1 cellular context compared by ENCODE assay signal in the genomic region with DNA sequence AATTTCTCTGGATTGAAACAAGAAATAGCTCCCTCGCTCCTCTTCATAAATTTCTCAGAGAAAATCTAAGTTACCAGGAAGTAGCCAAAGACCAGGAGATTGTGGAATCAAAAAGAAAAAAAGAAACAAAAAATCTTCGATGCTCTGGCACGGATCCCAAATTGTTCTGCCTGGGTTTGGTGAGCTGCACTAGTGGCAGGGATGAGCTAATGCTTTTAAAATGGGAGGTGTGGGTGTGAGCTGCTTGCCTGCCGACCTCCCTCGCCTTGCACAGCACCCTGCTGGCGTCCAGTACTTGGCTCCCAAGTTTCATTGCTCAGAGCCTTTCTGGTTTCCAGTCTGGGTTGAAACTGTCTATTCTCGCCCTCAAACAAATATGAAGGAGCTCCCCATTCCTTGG.
TF ChIP-seq lines count a peak whose summit lies in the region.

No MANE protein-coding gene starts in this region.

TF ChIP-seq in H1, 55 proteins besides CTCF, POLR2A, EP300 and RAD21:
- TF ChIP-seq, protein P1, sequence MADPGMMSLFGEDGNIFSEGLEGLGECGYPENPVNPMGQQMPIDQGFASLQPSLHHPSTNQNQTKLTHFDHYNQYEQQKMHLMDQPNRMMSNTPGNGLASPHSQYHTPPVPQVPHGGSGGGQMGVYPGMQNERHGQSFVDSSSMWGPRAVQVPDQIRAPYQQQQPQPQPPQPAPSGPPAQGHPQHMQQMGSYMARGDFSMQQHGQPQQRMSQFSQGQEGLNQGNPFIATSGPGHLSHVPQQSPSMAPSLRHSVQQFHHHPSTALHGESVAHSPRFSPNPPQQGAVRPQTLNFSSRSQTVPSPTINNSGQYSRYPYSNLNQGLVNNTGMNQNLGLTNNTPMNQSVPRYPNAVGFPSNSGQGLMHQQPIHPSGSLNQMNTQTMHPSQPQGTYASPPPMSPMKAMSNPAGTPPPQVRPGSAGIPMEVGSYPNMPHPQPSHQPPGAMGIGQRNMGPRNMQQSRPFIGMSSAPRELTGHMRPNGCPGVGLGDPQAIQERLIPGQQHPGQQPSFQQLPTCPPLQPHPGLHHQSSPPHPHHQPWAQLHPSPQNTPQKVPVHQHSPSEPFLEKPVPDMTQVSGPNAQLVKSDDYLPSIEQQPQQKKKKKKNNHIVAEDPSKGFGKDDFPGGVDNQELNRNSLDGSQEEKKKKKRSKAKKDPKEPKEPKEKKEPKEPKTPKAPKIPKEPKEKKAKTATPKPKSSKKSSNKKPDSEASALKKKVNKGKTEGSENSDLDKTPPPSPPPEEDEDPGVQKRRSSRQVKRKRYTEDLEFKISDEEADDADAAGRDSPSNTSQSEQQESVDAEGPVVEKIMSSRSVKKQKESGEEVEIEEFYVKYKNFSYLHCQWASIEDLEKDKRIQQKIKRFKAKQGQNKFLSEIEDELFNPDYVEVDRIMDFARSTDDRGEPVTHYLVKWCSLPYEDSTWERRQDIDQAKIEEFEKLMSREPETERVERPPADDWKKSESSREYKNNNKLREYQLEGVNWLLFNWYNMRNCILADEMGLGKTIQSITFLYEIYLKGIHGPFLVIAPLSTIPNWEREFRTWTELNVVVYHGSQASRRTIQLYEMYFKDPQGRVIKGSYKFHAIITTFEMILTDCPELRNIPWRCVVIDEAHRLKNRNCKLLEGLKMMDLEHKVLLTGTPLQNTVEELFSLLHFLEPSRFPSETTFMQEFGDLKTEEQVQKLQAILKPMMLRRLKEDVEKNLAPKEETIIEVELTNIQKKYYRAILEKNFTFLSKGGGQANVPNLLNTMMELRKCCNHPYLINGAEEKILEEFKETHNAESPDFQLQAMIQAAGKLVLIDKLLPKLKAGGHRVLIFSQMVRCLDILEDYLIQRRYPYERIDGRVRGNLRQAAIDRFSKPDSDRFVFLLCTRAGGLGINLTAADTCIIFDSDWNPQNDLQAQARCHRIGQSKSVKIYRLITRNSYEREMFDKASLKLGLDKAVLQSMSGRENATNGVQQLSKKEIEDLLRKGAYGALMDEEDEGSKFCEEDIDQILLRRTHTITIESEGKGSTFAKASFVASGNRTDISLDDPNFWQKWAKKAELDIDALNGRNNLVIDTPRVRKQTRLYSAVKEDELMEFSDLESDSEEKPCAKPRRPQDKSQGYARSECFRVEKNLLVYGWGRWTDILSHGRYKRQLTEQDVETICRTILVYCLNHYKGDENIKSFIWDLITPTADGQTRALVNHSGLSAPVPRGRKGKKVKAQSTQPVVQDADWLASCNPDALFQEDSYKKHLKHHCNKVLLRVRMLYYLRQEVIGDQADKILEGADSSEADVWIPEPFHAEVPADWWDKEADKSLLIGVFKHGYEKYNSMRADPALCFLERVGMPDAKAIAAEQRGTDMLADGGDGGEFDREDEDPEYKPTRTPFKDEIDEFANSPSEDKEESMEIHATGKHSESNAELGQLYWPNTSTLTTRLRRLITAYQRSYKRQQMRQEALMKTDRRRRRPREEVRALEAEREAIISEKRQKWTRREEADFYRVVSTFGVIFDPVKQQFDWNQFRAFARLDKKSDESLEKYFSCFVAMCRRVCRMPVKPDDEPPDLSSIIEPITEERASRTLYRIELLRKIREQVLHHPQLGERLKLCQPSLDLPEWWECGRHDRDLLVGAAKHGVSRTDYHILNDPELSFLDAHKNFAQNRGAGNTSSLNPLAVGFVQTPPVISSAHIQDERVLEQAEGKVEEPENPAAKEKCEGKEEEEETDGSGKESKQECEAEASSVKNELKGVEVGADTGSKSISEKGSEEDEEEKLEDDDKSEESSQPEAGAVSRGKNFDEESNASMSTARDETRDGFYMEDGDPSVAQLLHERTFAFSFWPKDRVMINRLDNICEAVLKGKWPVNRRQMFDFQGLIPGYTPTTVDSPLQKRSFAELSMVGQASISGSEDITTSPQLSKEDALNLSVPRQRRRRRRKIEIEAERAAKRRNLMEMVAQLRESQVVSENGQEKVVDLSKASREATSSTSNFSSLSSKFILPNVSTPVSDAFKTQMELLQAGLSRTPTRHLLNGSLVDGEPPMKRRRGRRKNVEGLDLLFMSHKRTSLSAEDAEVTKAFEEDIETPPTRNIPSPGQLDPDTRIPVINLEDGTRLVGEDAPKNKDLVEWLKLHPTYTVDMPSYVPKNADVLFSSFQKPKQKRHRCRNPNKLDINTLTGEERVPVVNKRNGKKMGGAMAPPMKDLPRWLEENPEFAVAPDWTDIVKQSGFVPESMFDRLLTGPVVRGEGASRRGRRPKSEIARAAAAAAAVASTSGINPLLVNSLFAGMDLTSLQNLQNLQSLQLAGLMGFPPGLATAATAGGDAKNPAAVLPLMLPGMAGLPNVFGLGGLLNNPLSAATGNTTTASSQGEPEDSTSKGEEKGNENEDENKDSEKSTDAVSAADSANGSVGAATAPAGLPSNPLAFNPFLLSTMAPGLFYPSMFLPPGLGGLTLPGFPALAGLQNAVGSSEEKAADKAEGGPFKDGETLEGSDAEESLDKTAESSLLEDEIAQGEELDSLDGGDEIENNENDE (IDR thresholded peaks at IDR 0.05; ENCODE audit: insufficient replicate concordance, low read length) = no peak
- no peak for TF ChIP-seq SIRT6 (IDR thresholded peaks at IDR 0.05; ENCODE audit: low read length)
- no peak for TF ChIP-seq CREB1 (IDR thresholded peaks at IDR 0.05)
- TF ChIP-seq SUZ12 (IDR thresholded peaks at IDR 0.05; ENCODE audit: low read length) = no peak
- no peak for TF ChIP-seq SIN3A (conservative IDR thresholded peaks at IDR 0.05 in 1 of 2, IDR thresholded peaks at IDR 0.05 in 1 of 2; ENCODE audit: low read depth in 1 of 2, low read length in 2 of 2)
- TF ChIP-seq ZNF274 (IDR thresholded peaks at IDR 0.05; ENCODE audit: borderline replicate concordance, extremely low read depth, low read length) = no peak
- TF ChIP-seq TEAD4 (IDR thresholded peaks at IDR 0.05; ENCODE audit: low read depth, low read length) = no peak
TF ChIP-seq in H1: peak in this region for 0.
